In genomic region chr1:15000030-15000429, GRCh38 we compare ENCODE assay signal across 22 cellular contexts.
"Had no signal": no experiment of that assay in that cellular context is flagged by ENCODE, and none has a peak within 500 bp of the region (broad histone marks: within the 10 kb centered on the region; RNA-seq: fewer than 3 reads in every experiment).

No MANE protein-coding gene starts in this region.

- H3K9me3 ChIP-seq: gastrocnemius medialis, left ventricle myocardium inferior, neutrophil, uterus had no signal

- H3K4me3 ChIP-seq: gastrocnemius medialis, left ventricle myocardium inferior, uterus had no signal

- ATAC-seq: activated CD8-positive, alpha-beta memory T cell treated with anti-CD3 and anti-CD28 coated beads, Interleukin-2, amount 10 ng/mL, durations not matched to agents 7 days and 5 days; activated CD8-positive, alpha-beta T cell treated with anti-CD3 and anti-CD28 coated beads for 36 hours; esophagus mucosa; gastrocnemius medialis; natural killer cell; sciatic nerve; stimulated activated naive B cell treated with anti-CD40 and anti-IgM and Interleukin-4, amounts not matched to agents 10 μg/mL and 1 μg/mL and 100 μg/mL, for 72 hours had no signal

- H3K27ac ChIP-seq: gastrocnemius medialis, left ventricle myocardium inferior, uterus, VCaP had no signal

- H3K27me3 ChIP-seq: gastrocnemius medialis, uterus had no signal

- H3K4me1 ChIP-seq: gastrocnemius medialis, left ventricle myocardium inferior, uterus had no signal

- H3K36me3 ChIP-seq: gastrocnemius medialis, left ventricle myocardium inferior, neutrophil, uterus had no signal

- DNase-seq: activated CD4-positive, alpha-beta T cell treated with anti-CD3 and anti-CD28 coated beads, Interleukin-2, amount 10 ng/mL, durations not matched to agents 7 days and 5 days; activated CD4-positive, CD25-positive, alpha-beta regulatory T cell treated with anti-CD3 and anti-CD28 coated beads, Interleukin-2, amount 50 U/mL, for 72 hours; activated CD8-positive, alpha-beta memory T cell treated with anti-CD3 and anti-CD28 coated beads, Interleukin-2, amount 10 ng/mL, durations not matched to agents 7 days and 5 days; activated CD8-positive, alpha-beta T cell treated with anti-CD3 and anti-CD28 coated beads for 36 hours; activated gamma-delta T cell treated with Interleukin-2 at 50 U/mL for 16 hours; dermis blood vessel endothelial cell; effector memory CD4-positive, alpha-beta T cell; gastrocnemius medialis; hippocampal formation; left ventricle myocardium inferior; natural killer cell; small intestine; stimulated activated CD4-positive, alpha-beta T cell treated with anti-CD3 and anti-CD28 coated beads, Interleukin-15, amount 100 ng/mL, for 24 hours; stimulated activated CD8-positive, alpha-beta memory T cell treated with anti-CD3 and anti-CD28 coated beads, Interleukin-4, amount 100 ng/mL, for 48 hours; stimulated activated naive B cell treated with anti-CD40 and anti-IgM and Interleukin-4, amounts not matched to agents 10 μg/mL and 1 μg/mL and 100 μg/mL, for 72 hours; T-helper 2 cell; trophoblast cell; uterus had no signal
